10 cellular contexts compared by ENCODE assay signal in genomic region chr13:33639640-33640080, GRCh38.
A peak's percentile ranks its signal among the peaks of the same experiment; 100 is the strongest.
DNase-seq lines count a peak whose midpoint lies in the region; ATAC-seq, FAIRE-seq and TF ChIP-seq lines count a peak whose summit lies in the region.
"Had no signal": no experiment of that assay in that cellular context is flagged by ENCODE, and none has a peak within 500 bp of the region (broad histone marks: within the 10 kb centered on the region; RNA-seq: fewer than 3 reads in every experiment).

No MANE protein-coding gene starts in this region.

- POLR2A ChIA-PET in H1 (lab: Charles Lee; ENCODE audit: partially characterized antibody), result no interaction called here
- POLR2A ChIA-PET in CD4-positive, alpha-beta T cell (lab: Charles Lee), result no interaction called here

- H2BK20ac ChIP-seq in H1 (ENCODE audit: low read length), result peak overlapping the region; percentile 25; the same call in 1 of the 2 replicates

- no peak overlapping the region for H2BK12ac ChIP-seq in H1 (ENCODE audit: low read depth, low read length)

- WGBS in H1 (ENCODE audit: extremely low coverage in 1 of 2, insufficient coverage in 1 of 2, insufficient read length in 1 of 2, insufficient replicate concordance in 2 of 2, low coverage in 1 of 2, low lambda C conversion rate in 2 of 2, missing lambda C conversion rate in 1 of 2), 2 experiments, result 92% methylated on average over 4 of the region's 4 CpGs; no CpG with 5 or more reads in 1 of the 2 experiments

- H3K18ac ChIP-seq in H1 (ENCODE audit: extremely low read depth, low read length), result 0 out of 2 replicates have a peak overlapping the region, but pooled peaks have one; percentile 35

- 0 out of 2 replicates have a peak overlapping the region, but pooled peaks have one; percentile 71 for H2AK5ac ChIP-seq in H1 (ENCODE audit: low read depth, low read length)

- H2AFZ ChIP-seq in H1 (ENCODE audit: low read length), result no peak overlapping the region

- H3K27ac Mint-ChIP-seq in CD4-positive, alpha-beta T cell, result no peak overlapping the region

- H2BK120ac ChIP-seq in H1 (replicated peaks; ENCODE audit: low read depth, low read length), result no peak overlapping the region

- H4K20me1 ChIP-seq in H1 (replicated peaks in 1 of 2; ENCODE audit: control insufficient read depth in 1 of 2, insufficient read depth in 2 of 2, low read length in 2 of 2), result no peaks in the 10 kb centered on the region

- no peak overlapping the region for H4K91ac ChIP-seq in H1 (replicated peaks; ENCODE audit: insufficient read length, low read length)

- peak; percentile 47 for ATAC-seq in HG03558 (IDR thresholded peaks at IDR 0.05; ENCODE audit: extremely low read depth, unreplicated experiment)
- no peak for ATAC-seq in CD4-positive, alpha-beta T cell (ENCODE audit: poor library complexity)

- no peak overlapping the region for H3K23ac ChIP-seq in H1 (ENCODE audit: insufficient read length)

- CTCF ChIA-PET in H1 (lab: Charles Lee; ENCODE audit: partially characterized antibody), result no interaction called here
- CTCF ChIA-PET in CD4-positive, alpha-beta T cell (lab: Charles Lee), result no interaction called here

- H3K27me3 ChIP-seq in right atrium auricular region (no peaks in the 10 kb centered on the region), H1 (replicated peaks in 1 of 4; ENCODE audit: control insufficient read depth in 3 of 4, extremely low read depth in 1 of 4, insufficient read depth in 3 of 4, low read length in 3 of 4) (no peaks in the 10 kb centered on the region), uterus (no peaks in the 10 kb centered on the region)
- H3K27me3 ChIP-seq in CD4-positive, alpha-beta T cell (ENCODE audit: control insufficient read depth, insufficient read depth, low read length), result no peaks in the 10 kb centered on the region
- H3K27me3 ChIP-seq: left lung had no signal

- H3K23me2 ChIP-seq in H1 (ENCODE audit: low read depth, low read length), result no peaks in the 10 kb centered on the region

- no peak overlapping the region for H4K8ac ChIP-seq in H1 (ENCODE audit: extremely low read depth, insufficient read depth, low read length)

- H3K79me1 ChIP-seq in H1 (ENCODE audit: low read depth, low read length), result no peaks in the 10 kb centered on the region

- no peak overlapping the region for H3K4me2 ChIP-seq in H1 (ENCODE audit: insufficient read depth in 1 of 2, low read depth in 2 of 2, low read length in 2 of 2)

- no peak overlapping the region for H2BK5ac ChIP-seq in H1 (ENCODE audit: low read depth, low read length)

- H3K4me1 ChIP-seq in right atrium auricular region (peaks cover 0 to 31% of the 10 kb centered on the region in 2 donors), H1 (replicated peaks in 1 of 4; ENCODE audit: control insufficient read depth in 3 of 4, insufficient read depth in 4 of 4, low read length in 3 of 4) (peaks cover 5 to 19% (median 11%) of the 10 kb centered on the region in 4 experiments; a peak in 4 of 7 replicates), uterus (peaks cover 15 to 17% of the 10 kb centered on the region in 2 donors)

- TF ChIP-seq RAD21 in H1 (IDR thresholded peaks at IDR 0.05 in 1 of 2, conservative IDR thresholded peaks at IDR 0.05 in 1 of 2; ENCODE audit: low read depth in 2 of 2, low read length in 2 of 2), result no peak

- H4K5ac ChIP-seq in H1 (ENCODE audit: insufficient read length, low read depth, low read length), result no peak overlapping the region

- peaks cover 1% of the 10 kb centered on the region for H3K27me3 Mint-ChIP-seq in CD4-positive, alpha-beta T cell

- H3K4ac ChIP-seq in H1 (replicated peaks; ENCODE audit: insufficient read length, low read depth, low read length), result no peak overlapping the region

- no peak overlapping the region for H3K4me3 Mint-ChIP-seq in CD4-positive, alpha-beta T cell

- TF ChIP-seq POLR2A in H1 (IDR thresholded peaks at IDR 0.05; ENCODE audit: control extremely low read depth in 1 of 2, low read depth in 2 of 2, low read length in 2 of 2), result no peak
- no peak for TF ChIP-seq POLR2A in uterus (IDR thresholded peaks at IDR 0.05)

- H3K4me1 Mint-ChIP-seq in CD4-positive, alpha-beta T cell (ENCODE audit: low read depth), result no peaks in the 10 kb centered on the region

- no peak overlapping the region for H3K56ac ChIP-seq in H1 (replicated peaks; ENCODE audit: insufficient read length, low read depth, low read length)

- intact Hi-C loops in cardiac septum (cut with DNase I) (no loop called here), uterus (cut with DNase I; ENCODE audit: low total_unique reads) (no loop called here)
- intact Hi-C loops in CD4-positive, alpha-beta T cell (cut with DNase I, micrococcal nuclease), result no loop called here

- H3K9ac ChIP-seq in H1 (replicated peaks in 1 of 4; ENCODE audit: extremely low read depth in 1 of 4, low read depth in 3 of 4, low read length in 3 of 4), result no peak overlapping the region

- no peak for TF ChIP-seq EP300 in H1 (IDR thresholded peaks at IDR 0.05; ENCODE audit: borderline replicate concordance in 1 of 2, low read depth in 2 of 2, low read length in 2 of 2)

- no peak overlapping the region for H3K14ac ChIP-seq in H1 (ENCODE audit: insufficient read length)

- no peak overlapping the region for H2BK15ac ChIP-seq in H1 (ENCODE audit: low read length)

- TF ChIP-seq CTCF in right atrium auricular region (IDR thresholded peaks at IDR 0.05) (no peak), H1 (IDR thresholded peaks at IDR 0.05; ENCODE audit: control extremely low read depth in 1 of 3, insufficient read depth in 1 of 3, low read depth in 1 of 3, low read length in 3 of 3) (no peak), uterus (IDR thresholded peaks at IDR 0.05) (no peak)
- no peak for TF ChIP-seq CTCF in CD4-positive, alpha-beta T cell (IDR thresholded peaks at IDR 0.05)

- no peaks in the 10 kb centered on the region for H3K36me3 ChIP-seq in right atrium auricular region
- no peaks in the 10 kb centered on the region for H3K36me3 ChIP-seq in H1 (ENCODE audit: control insufficient read depth in 2 of 4, insufficient read depth in 4 of 4, low read length in 3 of 4)
- no peaks in the 10 kb centered on the region for H3K36me3 ChIP-seq in uterus
- H3K36me3 ChIP-seq: left lung had no signal

- H3K79me2 ChIP-seq in H1 (ENCODE audit: control insufficient read depth in 1 of 2, insufficient read depth in 2 of 2, low read length in 2 of 2), result no peaks in the 10 kb centered on the region

- DNase-seq in right atrium auricular region (ENCODE audit: low spot score), result no peak
- no peak for DNase-seq in cardiac septum (ENCODE audit: low spot score)
- DNase-seq in H1 (ENCODE audit: low read depth in 1 of 2, low spot score in 2 of 2), result no peak
- no peak for DNase-seq in uterus
- DNase-seq in UCSD-AML1 (lab: John Stamatoyannopoulos, UW; ENCODE audit: unreplicated experiment), result no peak
- no peak for DNase-seq in retina
- DNase-seq in CD4-positive, alpha-beta T cell, result no peak
- DNase-seq: left lung had no signal

- FAIRE-seq in H1 (lab: Jason Lieb, UNC), result no peak

- H3K9me3 Mint-ChIP-seq in CD4-positive, alpha-beta T cell, result no peaks in the 10 kb centered on the region

- no peaks in the 10 kb centered on the region for H3K36me3 Mint-ChIP-seq in CD4-positive, alpha-beta T cell (ENCODE audit: low read depth)

- H3K4me3 ChIP-seq in right atrium auricular region (no peak overlapping the region), H1 (ENCODE audit: extremely low read depth in 1 of 4, insufficient read depth in 2 of 4, low read depth in 3 of 4, low read length in 4 of 4) (no peak overlapping the region), uterus (no peak overlapping the region)
- H3K4me3 ChIP-seq: left lung had no signal

- H3K9me3 ChIP-seq in right atrium auricular region (no peaks in the 10 kb centered on the region), H1 (ENCODE audit: insufficient read depth in 2 of 2, low read depth in 1 of 2, low read length in 1 of 2) (no peaks in the 10 kb centered on the region), uterus (no peaks in the 10 kb centered on the region)
- H3K9me3 ChIP-seq in CD4-positive, alpha-beta T cell (ENCODE audit: control insufficient read depth, low read length), result no peaks in the 10 kb centered on the region
- H3K9me3 ChIP-seq: left lung had no signal

- H3K27ac ChIP-seq in right atrium auricular region (peak overlapping the region; percentile 14 to 46), H1 (ENCODE audit: low read depth, low read length) (no peak overlapping the region), uterus (peak overlapping the region; percentile 81 to 85)
- H3K27ac ChIP-seq in CD4-positive, alpha-beta T cell (ENCODE audit: low read depth, low read length), result no peak overlapping the region
- H3K27ac ChIP-seq: C4-2B, left lung had no signal

TF ChIP-seq in H1, 55 proteins besides CTCF, POLR2A, EP300 and RAD21 (continues in another document):
- TF ChIP-seq EZH2 (IDR thresholded peaks at IDR 0.05; ENCODE audit: low read depth, low read length, severe bottlenecking) (no peak), POLR2AphosphoS5 (IDR thresholded peaks at IDR 0.05; ENCODE audit: low read depth, low read length) (no peak), TBP (IDR thresholded peaks at IDR 0.05; ENCODE audit: low read depth, low read length) (no peak), SP1 (IDR thresholded peaks at IDR 0.05; ENCODE audit: low read depth, low read length) (no peak)

Comparison
In these comparisons a context has a peak if more than half of its experiments do, and no peak if none do; other contexts are left out.
1. H3K27ac ChIP-seq: peak in right atrium auricular region (2 of 2) and uterus (2 of 2); none in H1 (single experiment) and CD4-positive, alpha-beta T cell (single experiment).